Comparison of ENCODE assay signal across 13 cellular contexts in the genomic region with DNA sequence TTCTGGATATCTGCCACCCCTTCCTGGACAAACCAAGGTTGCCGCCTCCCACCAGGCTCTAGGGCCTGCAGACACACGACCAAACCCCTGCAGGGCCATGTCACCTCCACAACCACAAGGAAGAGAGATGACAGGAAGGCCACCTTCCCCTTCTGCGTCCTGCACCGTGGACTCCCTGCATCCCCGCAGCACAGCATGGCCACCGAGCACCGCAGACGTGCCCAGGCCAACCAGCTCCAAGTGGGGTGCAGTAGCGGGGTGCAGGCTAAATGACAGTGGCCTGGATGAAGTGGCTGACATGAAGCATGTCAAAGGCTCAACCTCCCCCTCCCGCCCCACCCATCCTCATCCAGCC. TPM values are rescaled to one million over a fixed set of nuclear protein-coding genes. Genes with fewer than 3 reads are reported as not detected.
A peak's percentile ranks its signal among the peaks of the same experiment; 100 is the strongest.
DNase-seq lines count a peak whose midpoint lies in the region; ATAC-seq and TF ChIP-seq lines count a peak whose summit lies in the region.
"Had no signal": no experiment of that assay in that cellular context is flagged by ENCODE, and none has a peak within 500 bp of the region (broad histone marks: within the 10 kb centered on the region; RNA-seq: fewer than 3 reads in every experiment).

No MANE protein-coding gene starts in this region.

- no peaks in the 10 kb centered on the region for H3K9me3 Mint-ChIP-seq in stimulated activated effector memory CD8-positive, alpha-beta T cell treated with anti-CD3 and anti-CD28 coated beads, Interleukin-12 subunit alpha, Interleukin-12 subunit beta, amount 100 ng/mL, for 72 hours
- H3K9me3 Mint-ChIP-seq: IgD-negative memory B cell had no signal

- H3K27me3 ChIP-seq in BLaER1 (no peaks in the 10 kb centered on the region), RWPE2 (ENCODE audit: insufficient read depth, poor library complexity, severe bottlenecking) (no peaks in the 10 kb centered on the region), lower lobe of right lung (ENCODE audit: low read depth) (no peaks in the 10 kb centered on the region), tibial artery (no peaks in the 10 kb centered on the region), breast epithelium (no peaks in the 10 kb centered on the region)

- peaks cover 59% of the 10 kb centered on the region for H3K36me3 ChIP-seq in BLaER1
- peaks cover 10% of the 10 kb centered on the region for H3K36me3 ChIP-seq in RWPE2 (ENCODE audit: low read depth)
- peaks cover 8% of the 10 kb centered on the region for H3K36me3 ChIP-seq in lower lobe of right lung
- H3K36me3 ChIP-seq in tibial artery = peaks cover 0 to 7% (median 0%) of the 10 kb centered on the region in 3 donors
- H3K36me3 ChIP-seq in breast epithelium = no peaks in the 10 kb centered on the region

- H3K4me2 ChIP-seq in BLaER1 = peak overlapping the region; percentile 58

- H3K27ac ChIP-seq in BLaER1 = no peak overlapping the region; the same call in 1 of the 2 replicates
- no peak overlapping the region for H3K27ac ChIP-seq in RWPE2 (ENCODE audit: poor library complexity, severe bottlenecking)
- no peak overlapping the region for H3K27ac ChIP-seq in lower lobe of right lung
- H3K27ac ChIP-seq in tibial artery = no peak overlapping the region
- no peak overlapping the region for H3K27ac ChIP-seq in breast epithelium
- H3K27ac ChIP-seq: SK-N-MC had no signal

- ATAC-seq in RWPE2 (ENCODE audit: low read depth) (no peak), lower lobe of right lung (no peak), HG02852 (IDR thresholded peaks at IDR 0.05; ENCODE audit: unreplicated experiment) (no peak)
- ATAC-seq in stimulated activated effector memory CD8-positive, alpha-beta T cell treated with anti-CD3 and anti-CD28 coated beads, Interleukin-12 subunit alpha, Interleukin-12 subunit beta, amount 100 ng/mL, for 72 hours = no peak

- H3K4me3 Mint-ChIP-seq in stimulated activated effector memory CD8-positive, alpha-beta T cell treated with anti-CD3 and anti-CD28 coated beads, Interleukin-12 subunit alpha, Interleukin-12 subunit beta, amount 100 ng/mL, for 72 hours = no peak overlapping the region

- no peak for TF ChIP-seq CTCF in RWPE2 (IDR thresholded peaks at IDR 0.05; ENCODE audit: poor library complexity, severe bottlenecking)
- TF ChIP-seq CTCF in lower lobe of right lung (IDR thresholded peaks at IDR 0.05) = no peak
- TF ChIP-seq CTCF in tibial artery (IDR thresholded peaks at IDR 0.05) = no peak
- TF ChIP-seq CTCF in breast epithelium (IDR thresholded peaks at IDR 0.05) = no peak

- H3K9ac ChIP-seq in BLaER1 = no peak overlapping the region

- peak overlapping the region; percentile 80 for H3K27ac Mint-ChIP-seq in stimulated activated effector memory CD8-positive, alpha-beta T cell treated with anti-CD3 and anti-CD28 coated beads, Interleukin-12 subunit alpha, Interleukin-12 subunit beta, amount 100 ng/mL, for 72 hours
- H3K27ac Mint-ChIP-seq: IgD-negative memory B cell had no signal

- H3K4me1 Mint-ChIP-seq in stimulated activated effector memory CD8-positive, alpha-beta T cell treated with anti-CD3 and anti-CD28 coated beads, Interleukin-12 subunit alpha, Interleukin-12 subunit beta, amount 100 ng/mL, for 72 hours = peaks cover 72% of the 10 kb centered on the region

- intact Hi-C loops in lower lobe of right lung (cut with DNase I) (no loop called here), tibial artery (cut with DNase I; ENCODE audit: low total_unique reads) (loop anchor here (5.0 kb wide), 1 partner anchor 35 kb away; no protein-coding TSS in a partner anchor), breast epithelium (cut with DNase I; ENCODE audit: low total_unique reads) (no loop called here)

- peaks cover 99% of the 10 kb centered on the region for H4K20me1 ChIP-seq in BLaER1

- DNase-seq in RWPE2 (ENCODE audit: low spot score) (peak; percentile 78), lower lobe of right lung (peak; percentile 28), tibial artery (no peak), breast epithelium (ENCODE audit: low spot score in 2 of 2) (no peak)
- no peak for DNase-seq in stimulated activated effector memory CD8-positive, alpha-beta T cell treated with anti-CD3 and anti-CD28 coated beads, Interleukin-12 subunit alpha, Interleukin-12 subunit beta, amount 100 ng/mL, for 72 hours (ENCODE audit: low spot score in 2 of 2)
- DNase-seq: NCI-H1105, NCI-H2081, NCI-H446 treated with DMSO at 0.1 percent for 48 hours, SHP77 had no signal

- TF ChIP-seq POLR2A in breast epithelium (IDR thresholded peaks at IDR 0.05) = no peak

- no peak overlapping the region for H3K4me3 ChIP-seq in BLaER1
- H3K4me3 ChIP-seq in RWPE2 (ENCODE audit: severe bottlenecking) = no peak overlapping the region
- H3K4me3 ChIP-seq in lower lobe of right lung = no peak overlapping the region
- no peak overlapping the region for H3K4me3 ChIP-seq in tibial artery
- H3K4me3 ChIP-seq in breast epithelium = no peak overlapping the region
- H3K4me3 ChIP-seq: SK-N-MC had no signal

- H3K4me1 ChIP-seq in BLaER1 (peaks cover 67% of the 10 kb centered on the region), RWPE2 (ENCODE audit: insufficient read depth, poor library complexity, severe bottlenecking) (no peaks in the 10 kb centered on the region), lower lobe of right lung (no peaks in the 10 kb centered on the region), tibial artery (peaks cover 0 to 4% (median 0%) of the 10 kb centered on the region in 4 donors), breast epithelium (no peaks in the 10 kb centered on the region)

- H3K36me3 Mint-ChIP-seq in stimulated activated effector memory CD8-positive, alpha-beta T cell treated with anti-CD3 and anti-CD28 coated beads, Interleukin-12 subunit alpha, Interleukin-12 subunit beta, amount 100 ng/mL, for 72 hours = no peaks in the 10 kb centered on the region

- H3K9me3 ChIP-seq in BLaER1 (no peaks in the 10 kb centered on the region), RWPE2 (ENCODE audit: severe bottlenecking) (no peaks in the 10 kb centered on the region), lower lobe of right lung (no peaks in the 10 kb centered on the region), tibial artery (no peaks in the 10 kb centered on the region), breast epithelium (no peaks in the 10 kb centered on the region)

RNA-seq across cellular contexts. Expression of a gene that starts 13.8 kb away (rescaled TPM):
- 17.6 TPM for total RNA-seq in lower lobe of right lung
- 10 to 100 TPM; 11.1 to 13.0 (median 12.7) TPM for total RNA-seq in breast epithelium

Comparison
In these comparisons a context has a peak if more than half of its experiments do, and no peak if none do; other contexts are left out.
1. DNase-seq: peak in RWPE2 (single experiment) and lower lobe of right lung (single experiment); none in stimulated activated effector memory CD8-positive, alpha-beta T cell treated with anti-CD3 and anti-CD28 coated beads, Interleukin-12 subunit alpha, Interleukin-12 subunit beta, amount 100 ng/mL, for 72 hours (0 of 2), tibial artery (0 of 2) and breast epithelium (0 of 2).